In the genomic region with DNA sequence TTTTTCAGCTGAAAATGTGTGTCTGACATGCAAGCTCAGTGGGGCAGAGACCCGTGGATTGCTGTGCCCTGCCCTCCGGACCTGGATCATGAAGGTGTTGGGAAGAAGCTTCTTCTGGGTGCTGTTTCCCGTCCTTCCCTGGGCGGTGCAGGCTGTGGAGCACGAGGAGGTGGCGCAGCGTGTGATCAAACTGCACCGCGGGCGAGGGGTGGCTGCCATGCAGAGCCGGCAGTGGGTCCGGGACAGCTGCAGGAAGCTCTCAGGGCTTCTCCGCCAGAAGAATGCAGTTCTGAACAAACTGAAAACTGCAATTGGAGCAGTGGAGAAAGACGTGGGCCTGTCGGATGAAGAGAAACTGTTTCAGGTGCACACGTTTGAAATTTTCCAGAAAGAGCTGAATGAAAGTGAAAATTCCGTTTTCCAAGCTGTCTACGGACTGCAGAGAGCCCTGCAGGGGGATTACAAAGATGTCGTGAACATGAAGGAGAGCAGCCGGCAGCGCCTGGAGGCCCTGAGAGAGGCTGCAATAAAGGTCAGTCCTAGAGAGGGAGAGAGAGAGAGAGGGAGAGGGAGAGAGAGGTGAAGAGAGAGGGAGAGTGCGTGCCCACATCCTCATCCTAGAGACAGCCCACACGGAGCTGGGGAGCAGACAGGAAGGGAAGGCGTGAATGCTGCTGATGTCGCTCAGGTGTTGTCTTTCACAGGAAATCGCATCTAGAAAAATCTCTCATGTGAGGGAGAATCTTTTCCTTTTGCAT, we compare ENCODE assay signal across 9 cellular contexts. TPM values are rescaled to one million over a fixed set of nuclear protein-coding genes. Genes with fewer than 3 reads are reported as not detected.
DNase-seq lines count a peak whose midpoint lies in the region; ATAC-seq, FAIRE-seq and TF ChIP-seq lines count a peak whose summit lies in the region.
"Had no signal": no experiment of that assay in that cellular context is flagged by ENCODE, and none has a peak within 500 bp of the region (broad histone marks: within the 10 kb centered on the region; RNA-seq: fewer than 3 reads in every experiment).

No MANE protein-coding gene starts in this region.

- no peaks in the 10 kb centered on the region for H3K27me3 ChIP-seq in HepG2 (ENCODE audit: control insufficient read depth in 1 of 2, insufficient read depth in 2 of 2, low read length in 2 of 2)
- H3K27me3 ChIP-seq in right lobe of liver = no peaks in the 10 kb centered on the region
- no peaks in the 10 kb centered on the region for H3K27me3 ChIP-seq in mesendoderm (ENCODE audit: insufficient read depth, low read length, poor library complexity)
- H3K27me3 ChIP-seq in uterus = no peaks in the 10 kb centered on the region

- peak overlapping the region; percentile 67 for H3K27ac Mint-ChIP-seq in central memory CD8-positive, alpha-beta T cell (ENCODE audit: low read depth)

- ATAC-seq in HepG2 (no peak), right lobe of liver (no peak)
- ATAC-seq in central memory CD8-positive, alpha-beta T cell (replicated peaks; ENCODE audit: extremely low read depth, poor library complexity, severe bottlenecking) = no peak

- in situ Hi-C loops in HepG2 (cut with HindIII; ENCODE audit: extremely low pct_ligation_motif_present, low pct_unique_long_range_greater_than_20kb) = no loop called here

- FAIRE-seq in HepG2 (lab: Jason Lieb, UNC) = no peak
- no peak for FAIRE-seq in RCC 7860 (lab: Jason Lieb, UNC)

- H2BK120ac ChIP-seq in mesendoderm (ENCODE audit: low read depth, low read length) = no peak overlapping the region

- H4K20me1 ChIP-seq in HepG2 (ENCODE audit: insufficient read depth, low read length) (peaks cover 14% of the 10 kb centered on the region; the same call in 1 of the 2 replicates), OCI-LY7 (ENCODE audit: insufficient read depth, low read length) (no peaks in the 10 kb centered on the region)

- TF ChIP-seq EP300 in HepG2 (IDR thresholded peaks at IDR 0.05; ENCODE audit: low read depth in 2 of 2, low read length in 2 of 2) = no peak
- TF ChIP-seq EP300 in HepG2 (CRISPR knock-in tag; IDR thresholded peaks at IDR 0.05; ENCODE audit: borderline replicate concordance) = no peak

- H3K79me2 ChIP-seq in HepG2 (ENCODE audit: insufficient read depth, low read length) = peaks cover 48% of the 10 kb centered on the region
- H3K79me2 ChIP-seq in mesendoderm (ENCODE audit: control insufficient read depth, insufficient read depth, low read length) = peaks cover 22% of the 10 kb centered on the region
- no peaks in the 10 kb centered on the region for H3K79me2 ChIP-seq in OCI-LY7 (ENCODE audit: insufficient read depth, low read depth, low read length)

- TF ChIP-seq RAD21 in HepG2 (CRISPR knock-in tag; IDR thresholded peaks at IDR 0.05) = no peak

- no peak overlapping the region for H3K18ac ChIP-seq in mesendoderm (ENCODE audit: low read length)

- H3K27ac ChIP-seq in HepG2 (ENCODE audit: extremely low read length, insufficient read depth, low read length) (no peak overlapping the region), right lobe of liver (no peak overlapping the region), mesendoderm (ENCODE audit: low read depth, low read length) (peak overlapping the region; percentile 54), uterus (peak overlapping the region; percentile 11 to 12), OCI-LY7 (ENCODE audit: low read depth, low read length, poor library complexity, severe bottlenecking) (no peak overlapping the region)

- CTCF ChIA-PET in HepG2 (lab: Yijun Ruan, JAX; ENCODE audit: low intra/inter-chr PET ratio, low total read pairs) = no interaction called here
- CTCF ChIA-PET in OCI-LY7 (lab: Charles Lee; ENCODE audit: unreplicated experiment) = no interaction called here

- H3K4ac ChIP-seq in mesendoderm (ENCODE audit: low read depth, low read length) = no peak overlapping the region

- no peak overlapping the region for H4K5ac ChIP-seq in mesendoderm (ENCODE audit: low read length)

- POLR2A ChIA-PET in HepG2 (lab: Yijun Ruan, JAX) = no interaction called here
- POLR2A ChIA-PET in OCI-LY7 (lab: Charles Lee) = no interaction called here

- H3K36me3 ChIP-seq in HepG2 (replicated peaks in 1 of 2; ENCODE audit: control insufficient read depth in 1 of 2, insufficient read depth in 2 of 2, low read length in 2 of 2) (peaks cover 20 to 57% of the 10 kb centered on the region in 2 experiments), right lobe of liver (peaks cover 0 to 27% (median 22%) of the 10 kb centered on the region in 4 donors), mesendoderm (ENCODE audit: control insufficient read depth, insufficient read depth, low read length) (peaks cover 6% of the 10 kb centered on the region), uterus (no peaks in the 10 kb centered on the region), OCI-LY7 (ENCODE audit: insufficient read depth, low read length) (peaks cover 41% of the 10 kb centered on the region)

- no peak overlapping the region for H2AFZ ChIP-seq in HepG2 (ENCODE audit: low read length)
- H2AFZ ChIP-seq in OCI-LY7 (ENCODE audit: low read length) = no peak overlapping the region

- H3K9me3 ChIP-seq in HepG2 (ENCODE audit: low read length) (no peaks in the 10 kb centered on the region), right lobe of liver (no peaks in the 10 kb centered on the region), uterus (no peaks in the 10 kb centered on the region), OCI-LY7 (ENCODE audit: low read length) (no peaks in the 10 kb centered on the region)

- H3K4me1 ChIP-seq in HepG2 (ENCODE audit: insufficient read depth, low read length) (peaks cover 53% of the 10 kb centered on the region), right lobe of liver (peaks cover 0 to 22% (median 5%) of the 10 kb centered on the region in 4 donors), mesendoderm (ENCODE audit: control insufficient read depth, low read depth, low read length) (peaks cover 10% of the 10 kb centered on the region), uterus (peaks cover 0 to 11% of the 10 kb centered on the region in 2 donors), OCI-LY7 (ENCODE audit: insufficient read depth, low read length, poor library complexity, severe bottlenecking) (peaks cover 16% of the 10 kb centered on the region)

- no peak overlapping the region for H4K8ac ChIP-seq in mesendoderm (ENCODE audit: low read depth, low read length)

- no peaks in the 10 kb centered on the region for H3K27me3 Mint-ChIP-seq in central memory CD8-positive, alpha-beta T cell

- peaks cover 38% of the 10 kb centered on the region for H3K4me1 Mint-ChIP-seq in central memory CD8-positive, alpha-beta T cell

- no peak overlapping the region for H2AK5ac ChIP-seq in mesendoderm (ENCODE audit: low read length)

- H3K79me1 ChIP-seq in mesendoderm (ENCODE audit: low read length) = peaks cover 21% of the 10 kb centered on the region

- H2BK5ac ChIP-seq in mesendoderm (ENCODE audit: low read length) = peak overlapping the region; percentile 21

- DNase-seq in HepG2 (ENCODE audit: low spot score) (no peak), right lobe of liver (no peak), mesendoderm (peak; percentile 93), uterus (no peak), OCI-LY7 (ENCODE audit: low spot score) (no peak), NCI-H1436 (lab: John Stamatoyannopoulos, UW) (no peak), RCC 7860 (ENCODE audit: low spot score) (no peak)
- no peak for DNase-seq in central memory CD8-positive, alpha-beta T cell (ENCODE audit: low spot score in 2 of 2)
- DNase-seq: erythroblast had no signal

- peaks cover 23% of the 10 kb centered on the region for H3K36me3 Mint-ChIP-seq in central memory CD8-positive, alpha-beta T cell (ENCODE audit: insufficient read depth)

- H3K4me3 Mint-ChIP-seq in central memory CD8-positive, alpha-beta T cell = no peak overlapping the region

- no peak overlapping the region for H3K23ac ChIP-seq in mesendoderm (ENCODE audit: low read length)

- no peaks in the 10 kb centered on the region for H3K9me2 ChIP-seq in OCI-LY7 (ENCODE audit: insufficient read depth, low read length)

- WGBS in HepG2 (ENCODE audit: low lambda C conversion rate) = 95% methylated on average over 26 of the region's 26 CpGs
- WGBS in right lobe of liver (ENCODE audit: insufficient coverage, low coverage, low lambda C conversion rate, missing lambda C conversion rate) = 70% methylated on average over 23 of the region's 26 CpGs
- no CpG with 5 or more reads among the region's 26 CpGs for WGBS in mesendoderm (ENCODE audit: extremely low coverage, insufficient coverage, low lambda C conversion rate)

- H2BK15ac ChIP-seq in mesendoderm (replicated peaks; ENCODE audit: low read depth) = no peak overlapping the region

- TF ChIP-seq POLR2A in HepG2 (IDR thresholded peaks at IDR 0.05; ENCODE audit: insufficient read depth in 1 of 2, low read depth in 2 of 2, low read length in 2 of 2) (no peak), right lobe of liver (IDR thresholded peaks at IDR 0.05) (no peak), uterus (IDR thresholded peaks at IDR 0.05) (no peak)

- no peak overlapping the region for H3K4me2 ChIP-seq in HepG2 (ENCODE audit: low read depth, low read length)
- peak overlapping the region; percentile 47 for H3K4me2 ChIP-seq in mesendoderm (ENCODE audit: low read length)
- no peak overlapping the region for H3K4me2 ChIP-seq in OCI-LY7 (ENCODE audit: low read length)

- H3K9me3 Mint-ChIP-seq in central memory CD8-positive, alpha-beta T cell = no peaks in the 10 kb centered on the region

- TF ChIP-seq CTCF in HepG2 (CRISPR knock-in tag; IDR thresholded peaks at IDR 0.05) (no peak), right lobe of liver (IDR thresholded peaks at IDR 0.05) (no peak), uterus (IDR thresholded peaks at IDR 0.05) (no peak), OCI-LY7 (conservative IDR thresholded peaks at IDR 0.05; ENCODE audit: low read length) (no peak)

- intact Hi-C loops in HepG2 (cut with micrococcal nuclease; ENCODE audit: unreplicated experiment) (no loop called here), right lobe of liver (cut with DNase I) (no loop called here), uterus (cut with DNase I; ENCODE audit: low total_unique reads) (no loop called here), OCI-LY7 (cut with micrococcal nuclease; ENCODE audit: unreplicated experiment) (no loop called here)

- BruUV-seq in HepG2 (replicated peaks; lab: Mats Ljungman, UMichigan) = no TSS peak
- no TSS peak for BruUV-seq in OCI-LY7 (replicated peaks; lab: Mats Ljungman, UMichigan)

- H3K9ac ChIP-seq in HepG2 (ENCODE audit: insufficient read depth, low read depth, low read length) (no peak overlapping the region), mesendoderm (ENCODE audit: low read length) (peak overlapping the region; percentile 41)

- no peak overlapping the region for H3K4me3 ChIP-seq in HepG2 (replicated peaks in 1 of 3; ENCODE audit: insufficient read depth in 1 of 3, low read depth in 2 of 3, low read length in 3 of 3)
- H3K4me3 ChIP-seq in right lobe of liver = no peak overlapping the region
- no peak overlapping the region for H3K4me3 ChIP-seq in mesendoderm (ENCODE audit: low read length)
- H3K4me3 ChIP-seq in uterus = no peak overlapping the region
- H3K4me3 ChIP-seq in OCI-LY7 (ENCODE audit: low read depth, low read length, poor library complexity, severe bottlenecking) = no peak overlapping the region

- H3K56ac ChIP-seq in mesendoderm (ENCODE audit: low read length) = peak overlapping the region; percentile 75

RNA-seq across cellular contexts. Expression of gene DCUN1D2, which starts 5.2 kb away (rescaled TPM):
- total RNA-seq in HepG2 (2016; rRNA removed; fragmentation: Illumina TruSeq; extraction: Trizol) (7.4 and 9.6 TPM in 2 replicates), right lobe of liver (10 to 100 TPM in 3 of 6 experiments, 1 to 10 TPM in 3; 6.1 to 11.7 (median 9.3) TPM), uterus (10 to 100 TPM in 3 of 4 donors, 1 to 10 TPM in 1; 7.7 to 68.2 (median 29.3) TPM), OCI-LY7 (2022) (12.8 and 16.5 TPM in 2 replicates)
- 12.3 and 13.3 TPM in 2 replicates for total RNA-seq in HepG2 (2016; cell fraction: cytosol; rRNA removed; fragmentation: Illumina TruSeq; extraction: Trizol; ENCODE audit: low read depth)
- total RNA-seq in HepG2 (2016; cell fraction: insoluble cytoplasmic fraction; rRNA removed; fragmentation: Illumina TruSeq; extraction: Trizol) = 6.4 and 10.2 TPM in 2 replicates
- 9.2 and 9.7 TPM in 2 replicates for total RNA-seq in HepG2 (2016; cell fraction: membrane; rRNA removed; fragmentation: Illumina TruSeq; extraction: Trizol)
- 16.2 and 17.5 TPM in 2 replicates for total RNA-seq in HepG2 (2016; cell fraction: nucleus; rRNA removed; fragmentation: Illumina TruSeq; extraction: Trizol)
- 9.1 and 11.9 TPM in 2 replicates for polyA plus RNA-seq in HepG2 (2011; rRNA removed)
- 7.6 and 8.0 TPM in 2 replicates for polyA plus RNA-seq in HepG2 (2011; cell fraction: cytosol; rRNA removed)
- polyA plus RNA-seq in HepG2 (2011; cell fraction: nucleus; rRNA removed) = 23.2 and 28.2 TPM in 2 replicates
- 11.5 and 12.0 TPM in 2 replicates for polyA plus RNA-seq in HepG2 (2012)
- polyA plus RNA-seq in HepG2 (2016; cell fraction: cytosol; fragmentation: Illumina TruSeq; extraction: Trizol; ENCODE audit: low read depth) = 2.5 and 2.6 TPM in 2 replicates
- 7.2 and 9.3 TPM in 2 replicates for polyA plus RNA-seq in HepG2 (2016; cell fraction: insoluble cytoplasmic fraction; fragmentation: Illumina TruSeq; extraction: Trizol; ENCODE audit: low read depth)
- 4.7 and 5.4 TPM in 2 replicates for polyA plus RNA-seq in HepG2 (2016; cell fraction: membrane; fragmentation: Illumina TruSeq; extraction: Trizol; ENCODE audit: low read depth)
- 56.9 and 58.1 TPM in 2 replicates for polyA plus RNA-seq in HepG2 (2016; cell fraction: nucleus; fragmentation: Illumina TruSeq; extraction: Trizol; ENCODE audit: insufficient read depth, low read depth)
- 6.2 and 8.7 TPM in 2 replicates for polyA minus RNA-seq in HepG2 (2011; rRNA and poly(A)+ RNA removed; ENCODE audit: low replicate concordance)
- 2.3 and 2.4 TPM in 2 replicates for polyA minus RNA-seq in HepG2 (2011; cell fraction: cytosol; rRNA and poly(A)+ RNA removed)
- 17.4 and 24.3 TPM in 2 replicates for polyA minus RNA-seq in HepG2 (2011; cell fraction: nucleus; rRNA and poly(A)+ RNA removed)
- polyA plus RNA-seq in mesendoderm (2013, experiment 1 of 2) = 12.4 TPM
- polyA plus RNA-seq in mesendoderm (2013, experiment 2 of 2) = 12.0 TPM
- 9.2 and 13.4 TPM in 2 replicates for total RNA-seq in OCI-LY7 (2014; rRNA removed; shearing (Covaris generic))

RNA-seq across cellular contexts. Expression of gene ADPRHL1, which starts 42.4 kb away (rescaled TPM):
- total RNA-seq in HepG2 (2016; rRNA removed; fragmentation: Illumina TruSeq; extraction: Trizol) (0.34 and 0.40 TPM in 2 replicates), right lobe of liver (1 to 10 TPM in 4 of 6 experiments, under 1 TPM in 2; 0.37 to 1.7 (median 1.1) TPM), uterus (1 to 10 TPM in 2 of 4 donors, not detected in 2; 1.6 to 3.3 TPM), OCI-LY7 (2022) (5.1 and 6.2 TPM in 2 replicates)
- 0.18 and 0.30 TPM in 2 replicates for total RNA-seq in HepG2 (2016; cell fraction: cytosol; rRNA removed; fragmentation: Illumina TruSeq; extraction: Trizol; ENCODE audit: low read depth)
- 0.37 and 0.50 TPM in 2 replicates for total RNA-seq in HepG2 (2016; cell fraction: insoluble cytoplasmic fraction; rRNA removed; fragmentation: Illumina TruSeq; extraction: Trizol)
- 0.62 TPM in 2 replicates for total RNA-seq in HepG2 (2016; cell fraction: membrane; rRNA removed; fragmentation: Illumina TruSeq; extraction: Trizol)
- 0.44 and 0.68 TPM in 2 replicates for total RNA-seq in HepG2 (2016; cell fraction: nucleus; rRNA removed; fragmentation: Illumina TruSeq; extraction: Trizol)
- 0.34 and 0.65 TPM in 2 replicates for polyA plus RNA-seq in HepG2 (2011; rRNA removed)
- polyA plus RNA-seq in HepG2 (2011; cell fraction: cytosol; rRNA removed) = 0.48 and 0.72 TPM in 2 replicates
- polyA plus RNA-seq in HepG2 (2011; cell fraction: nucleus; rRNA removed) = 0.47 and 0.61 TPM in 2 replicates
- 0.56 and 0.63 TPM in 2 replicates for polyA plus RNA-seq in HepG2 (2012)
- 0.46 and 0.52 TPM in 2 replicates for polyA plus RNA-seq in HepG2 (2016; cell fraction: cytosol; fragmentation: Illumina TruSeq; extraction: Trizol; ENCODE audit: low read depth)
- polyA plus RNA-seq in HepG2 (2016; cell fraction: insoluble cytoplasmic fraction; fragmentation: Illumina TruSeq; extraction: Trizol; ENCODE audit: low read depth) = 0.41 and 0.65 TPM in 2 replicates
- polyA plus RNA-seq in HepG2 (2016; cell fraction: membrane; fragmentation: Illumina TruSeq; extraction: Trizol; ENCODE audit: low read depth) = 0.74 and 1.2 TPM in 2 replicates
- 1.1 and 1.6 TPM in 2 replicates for polyA plus RNA-seq in HepG2 (2016; cell fraction: nucleus; fragmentation: Illumina TruSeq; extraction: Trizol; ENCODE audit: insufficient read depth, low read depth)
- polyA minus RNA-seq in HepG2 (2011; rRNA and poly(A)+ RNA removed; ENCODE audit: low replicate concordance) = 0.66 and 3.3 TPM in 2 replicates
- 0.30 TPM in 1 of 2 replicates, not detected in the other for polyA minus RNA-seq in HepG2 (2011; cell fraction: cytosol; rRNA and poly(A)+ RNA removed)
- polyA minus RNA-seq in HepG2 (2011; cell fraction: nucleus; rRNA and poly(A)+ RNA removed) = 0.64 and 0.87 TPM in 2 replicates
- polyA plus RNA-seq in mesendoderm (2013, experiment 1 of 2) = 0.93 TPM
- 1.2 TPM for polyA plus RNA-seq in mesendoderm (2013, experiment 2 of 2)
- 0.95 and 2.5 TPM in 2 replicates for total RNA-seq in OCI-LY7 (2014; rRNA removed; shearing (Covaris generic))

Comparison
In these comparisons a context has a peak if more than half of its experiments do, and no peak if none do; other contexts are left out.
1. H3K27ac ChIP-seq: peak in mesendoderm (single experiment) and uterus (2 of 2); none in HepG2 (single experiment), right lobe of liver (0 of 3) and OCI-LY7 (single experiment).